8 cellular contexts compared by ENCODE assay signal in genomic region chr13:24618219-24618955, GRCh38.
DNase-seq lines count a peak whose midpoint lies in the region; ATAC-seq lines count a peak whose summit lies in the region.

No MANE protein-coding gene starts in this region.

- peak; percentile 31 for DNase-seq in activated CD4-positive, alpha-beta T cell treated with anti-CD3 and anti-CD28 coated beads for 1 hour
- no peak for DNase-seq in activated CD4-positive, alpha-beta T cell treated with anti-CD3 and anti-CD28 coated beads, Interleukin-2, amount 50 U/mL, for 4 hours
- DNase-seq in Jurkat, Clone E6-1 (ENCODE audit: low read depth, low spot score): peak; percentile 72
- DNase-seq in activated CD8-positive, alpha-beta memory T cell treated with anti-CD3 and anti-CD28 coated beads, Interleukin-2, amount 50 U/mL, for 24 hours (ENCODE audit: extremely low read depth): peak; percentile 61
- peak; percentile 93 for DNase-seq in natural killer cell treated with Interleukin-12 subunit alpha and Interleukin-12 subunit beta and Interleukin-15 and Interleukin-18, amount 100 ng/mL, for 72 hours (ENCODE audit: low spot score)
- DNase-seq in AG20443 (ENCODE audit: low spot score): no peak
- DNase-seq in HCEC 1CT: no peak
- DNase-seq in EL: no peak

- H3K4me3 Mint-ChIP-seq in natural killer cell treated with Interleukin-12 subunit alpha and Interleukin-12 subunit beta and Interleukin-15 and Interleukin-18, amount 100 ng/mL, for 72 hours: peak overlapping the region; percentile 71

- no peaks in the 10 kb centered on the region for H3K36me3 Mint-ChIP-seq in natural killer cell treated with Interleukin-12 subunit alpha and Interleukin-12 subunit beta and Interleukin-15 and Interleukin-18, amount 100 ng/mL, for 72 hours

- ATAC-seq in natural killer cell treated with Interleukin-12 subunit alpha and Interleukin-12 subunit beta and Interleukin-15 and Interleukin-18, amount 100 ng/mL, for 72 hours: peak; percentile 93

- H3K27ac Mint-ChIP-seq in natural killer cell treated with Interleukin-12 subunit alpha and Interleukin-12 subunit beta and Interleukin-15 and Interleukin-18, amount 100 ng/mL, for 72 hours: peak overlapping the region; percentile 92 to 97

- peaks cover 33 to 44% of the 10 kb centered on the region in 2 donors for H3K4me1 Mint-ChIP-seq in natural killer cell treated with Interleukin-12 subunit alpha and Interleukin-12 subunit beta and Interleukin-15 and Interleukin-18, amount 100 ng/mL, for 72 hours (ENCODE audit: low read depth in 2 of 2)

- H3K9me3 Mint-ChIP-seq in natural killer cell treated with Interleukin-12 subunit alpha and Interleukin-12 subunit beta and Interleukin-15 and Interleukin-18, amount 100 ng/mL, for 72 hours: peaks cover 4% of the 10 kb centered on the region

- no peaks in the 10 kb centered on the region for H3K27me3 Mint-ChIP-seq in natural killer cell treated with Interleukin-12 subunit alpha and Interleukin-12 subunit beta and Interleukin-15 and Interleukin-18, amount 100 ng/mL, for 72 hours

- H3K4me3 ChIP-seq in Jurkat, Clone E6-1 (ENCODE audit: low read length): no peak overlapping the region

Comparison
In these comparisons a context has a peak if more than half of its experiments do, and no peak if none do; other contexts are left out.
1. DNase-seq: peak in activated CD4-positive, alpha-beta T cell treated with anti-CD3 and anti-CD28 coated beads for 1 hour (single experiment), Jurkat, Clone E6-1 (single experiment), activated CD8-positive, alpha-beta memory T cell treated with anti-CD3 and anti-CD28 coated beads, Interleukin-2, amount 50 U/mL, for 24 hours (single experiment) and natural killer cell treated with Interleukin-12 subunit alpha and Interleukin-12 subunit beta and Interleukin-15 and Interleukin-18, amount 100 ng/mL, for 72 hours (single experiment); none in activated CD4-positive, alpha-beta T cell treated with anti-CD3 and anti-CD28 coated beads, Interleukin-2, amount 50 U/mL, for 4 hours (0 of 2), AG20443 (single experiment), HCEC 1CT (single experiment) and EL (single experiment).